Comparison of ENCODE assay signal across 19 cellular contexts in the genomic region with DNA sequence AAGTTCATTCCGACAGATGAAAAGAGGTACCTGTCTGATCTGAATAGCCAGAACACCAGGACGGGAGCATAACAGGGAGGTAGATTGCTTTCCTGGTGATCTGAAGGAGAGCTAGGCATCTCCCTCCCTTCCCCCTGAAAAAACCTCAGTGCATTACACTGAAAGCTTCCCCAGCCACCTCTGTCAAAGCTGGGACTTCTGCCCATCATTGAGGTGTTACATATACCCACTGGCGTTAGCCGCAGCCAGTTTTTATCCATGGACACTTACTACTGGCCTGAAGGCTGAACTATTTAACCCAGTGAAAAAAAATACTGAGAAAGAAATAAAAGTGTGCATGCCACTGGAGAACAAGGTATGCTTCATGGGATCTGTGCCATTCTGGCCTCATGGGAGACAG.
"Had no signal": no experiment of that assay in that cellular context is flagged by ENCODE, and none has a peak within 500 bp of the region (broad histone marks: within the 10 kb centered on the region; RNA-seq: fewer than 3 reads in every experiment).

No MANE protein-coding gene starts in this region.

- H3K9me3 ChIP-seq: SJSA1 had no signal

- H3K36me3 ChIP-seq: SJSA1 had no signal

- DNase-seq: KBM-7, MG63, NCI-H1092, NCI-H1105 treated with DMSO at 0.1 percent for 48 hours, NCI-H1417 treated with DMSO at 0.1 percent for 48 hours, NCI-H146, NCI-H1694 treated with DMSO at 0.1 percent for 48 hours, NCI-H1930, NCI-H2081, NCI-H2107, NCI-H2227 treated with DMSO at 0.1 percent for 48 hours, NCI-H524, NCI-H69, NCI-H774, SIG-M5 had no signal

- H3K4me3 ChIP-seq: MG63, SJSA1, SK-N-MC had no signal

- H3K27ac ChIP-seq: HL-60, RWPE1, SJSA1, SK-N-MC had no signal

- H3K27me3 ChIP-seq: MG63, SJSA1 had no signal
